Comparison of ENCODE assay signal across 18 cellular contexts in genomic region chr13:21567714-21568113, GRCh38. TPM values are rescaled to one million over a fixed set of nuclear protein-coding genes. Genes with fewer than 3 reads are reported as not detected.
DNase-seq lines count a peak whose midpoint lies in the region; ATAC-seq and TF ChIP-seq lines count a peak whose summit lies in the region.
"Had no signal": no experiment of that assay in that cellular context is flagged by ENCODE, and none has a peak within 500 bp of the region (broad histone marks: within the 10 kb centered on the region; RNA-seq: fewer than 3 reads in every experiment).

No MANE protein-coding gene starts in this region.

- H3K27me3 ChIP-seq in esophagus squamous epithelium: no peaks in the 10 kb centered on the region
- H3K27me3 ChIP-seq: heart left ventricle had no signal

- 26 to 63% methylated on average over 2 of the region's 2 CpGs for WGBS in esophagus squamous epithelium, 2 donors

- no peak overlapping the region for H3K4me3 Mint-ChIP-seq in HFFc6
- H3K4me3 Mint-ChIP-seq: activated CD8-positive, alpha-beta memory T cell treated with anti-CD3 and anti-CD28 coated beads, Interleukin-2, amount 10 ng/mL, durations not matched to agents 7 days and 5 days; activated naive CD8-positive, alpha-beta T cell treated with anti-CD3 and anti-CD28 coated beads, Interleukin-2, amount 10 ng/mL, durations not matched to agents 7 days and 5 days; naive B cell had no signal

- in situ Hi-C loops in KBM-7 (cut with MboI; ENCODE audit: low pct_unique_long_range_greater_than_20kb, low sequenced_read_pairs): no loop called here

- H3K27ac Mint-ChIP-seq in HFFc6: no peak overlapping the region
- H3K27ac Mint-ChIP-seq: activated CD8-positive, alpha-beta memory T cell treated with anti-CD3 and anti-CD28 coated beads, Interleukin-2, amount 10 ng/mL, durations not matched to agents 7 days and 5 days; activated naive CD8-positive, alpha-beta T cell treated with anti-CD3 and anti-CD28 coated beads, Interleukin-2, amount 10 ng/mL, durations not matched to agents 7 days and 5 days had no signal

- ATAC-seq in GM19395 (IDR thresholded peaks at IDR 0.05; ENCODE audit: unreplicated experiment): peak; percentile 58
- ATAC-seq in HG03457 (IDR thresholded peaks at IDR 0.05; ENCODE audit: unreplicated experiment): no peak
- ATAC-seq: activated CD8-positive, alpha-beta memory T cell treated with anti-CD3 and anti-CD28 coated beads, Interleukin-2, amount 10 ng/mL, durations not matched to agents 7 days and 5 days; heart left ventricle; HepG2 had no signal

- no peaks in the 10 kb centered on the region for H3K9me3 ChIP-seq in esophagus squamous epithelium
- H3K9me3 ChIP-seq: heart left ventricle had no signal

- no peak overlapping the region for H3K27ac ChIP-seq in esophagus squamous epithelium
- H3K27ac ChIP-seq: heart left ventricle had no signal

- intact Hi-C loops in esophagus squamous epithelium (cut with DNase I): no loop called here

- peak; percentile 42 for TF ChIP-seq POLR2A in erythroblast (IDR thresholded peaks at IDR 0.05; ENCODE audit: low read length)
- TF ChIP-seq POLR2A in esophagus squamous epithelium (IDR thresholded peaks at IDR 0.05): no peak

- no peaks in the 10 kb centered on the region; the same call in 1 of the 2 replicates for H3K27me3 Mint-ChIP-seq in HFFc6 (ENCODE audit: insufficient read depth)
- H3K27me3 Mint-ChIP-seq: activated CD8-positive, alpha-beta memory T cell treated with anti-CD3 and anti-CD28 coated beads, Interleukin-2, amount 10 ng/mL, durations not matched to agents 7 days and 5 days; activated naive CD8-positive, alpha-beta T cell treated with anti-CD3 and anti-CD28 coated beads, Interleukin-2, amount 10 ng/mL, durations not matched to agents 7 days and 5 days; naive B cell had no signal

- no peak for TF ChIP-seq CTCF in GM12865 (IDR thresholded peaks at IDR 0.05; ENCODE audit: insufficient read depth, low read depth, low read length, missing control alignments)
- no peak for TF ChIP-seq CTCF in HFFc6 (IDR thresholded peaks at IDR 0.05)
- TF ChIP-seq CTCF in esophagus squamous epithelium (IDR thresholded peaks at IDR 0.05): no peak

- peak; percentile 40 for DNase-seq in GM12865 (ENCODE audit: low read depth)
- DNase-seq in KBM-7: peak; percentile 25
- peak; percentile 60 to 64 for DNase-seq in erythroblast (lab: John Stamatoyannopoulos, UW)
- no peak for DNase-seq in NCI-H1694 (lab: John Stamatoyannopoulos, UW)
- DNase-seq in HFFc6: no peak
- no peak for DNase-seq in esophagus squamous epithelium (lab: John Stamatoyannopoulos, UW)
- DNase-seq: activated CD8-positive, alpha-beta memory T cell treated with anti-CD3 and anti-CD28 coated beads, Interleukin-2, amount 10 ng/mL, durations not matched to agents 7 days and 5 days; activated naive CD8-positive, alpha-beta T cell treated with anti-CD3 and anti-CD28 coated beads, Interleukin-2, amount 10 ng/mL, durations not matched to agents 7 days and 5 days; AML-193; heart left ventricle; left cardiac atrium; naive B cell; NCI-H1417 treated with DMSO at 0.1 percent for 48 hours; NCI-H69; T1000 had no signal

- H3K4me1 Mint-ChIP-seq in HFFc6 (ENCODE audit: low read depth): peaks cover 23% of the 10 kb centered on the region

- H3K36me3 Mint-ChIP-seq in HFFc6 (ENCODE audit: low read depth): peaks cover 26% of the 10 kb centered on the region

- no peaks in the 10 kb centered on the region for H3K4me1 ChIP-seq in esophagus squamous epithelium

- H3K36me3 ChIP-seq in esophagus squamous epithelium: peaks cover 0 to 39% (median 4%) of the 10 kb centered on the region in 3 donors

- H3K9me3 Mint-ChIP-seq in HFFc6: no peaks in the 10 kb centered on the region
- H3K9me3 Mint-ChIP-seq: activated naive CD8-positive, alpha-beta T cell treated with anti-CD3 and anti-CD28 coated beads, Interleukin-2, amount 10 ng/mL, durations not matched to agents 7 days and 5 days had no signal

- H3K4me3 ChIP-seq in GM12865 (ENCODE audit: low read depth, low read length) (no peak overlapping the region), esophagus squamous epithelium (no peak overlapping the region)
- H3K4me3 ChIP-seq: heart left ventricle had no signal

RNA-seq across cellular contexts. Expression of gene MICU2, which starts 36.3 kb away (rescaled TPM):
- total RNA-seq in HFFc6 (2021; fragmentation: NEBNext Ultra II Directional; extraction: Animal tissue kit (Norgen Biotek cat#: 25700)): 10 to 100 TPM; 31.3 to 37.1 (median 33.9) TPM
- 10 to 100 TPM; 48.4 to 61.6 (median 51.9) TPM for total RNA-seq in esophagus squamous epithelium

Comparison
In these comparisons a context has a peak if more than half of its experiments do, and no peak if none do; other contexts are left out.
1. DNase-seq: peak in GM12865 (single experiment), KBM-7 (single experiment) and erythroblast (2 of 2); none in NCI-H1694 (single experiment), HFFc6 (single experiment) and esophagus squamous epithelium (single experiment).